ENCODE assay signal across 8 cellular contexts in genomic region chr1:212285685-212286436, GRCh38. TPM values are rescaled to one million over a fixed set of nuclear protein-coding genes. Genes with fewer than 3 reads are reported as not detected.
DNase-seq lines count a peak whose midpoint lies in the region; ATAC-seq and TF ChIP-seq lines count a peak whose summit lies in the region.

No MANE protein-coding gene starts in this region.

- H3K4me1 ChIP-seq in ectodermal cell (ENCODE audit: control insufficient read depth, insufficient read depth, low read length) = no peaks in the 10 kb centered on the region

- DNase-seq in NCI-H2227 (lab: John Stamatoyannopoulos, UW; ENCODE audit: unreplicated experiment) (peak; percentile 73), mesenteric fat pad (ENCODE audit: low spot score) (peak; percentile 91)
- peak; percentile 66 to 71 for DNase-seq in activated CD4-positive, alpha-beta T cell treated with anti-CD3 and anti-CD28 coated beads, Interleukin-2, amount 50 U/mL, for 48 hours
- peak; percentile 38 to 48 for DNase-seq in stimulated activated CD8-positive, alpha-beta memory T cell treated with anti-CD3 and anti-CD28 coated beads, Interleukin-2, amount 100 ng/mL, for 1 hour (ENCODE audit: low read depth in 2 of 2)

- H3K4me3 ChIP-seq in ectodermal cell (ENCODE audit: insufficient read depth, low read depth, low read length) = peak overlapping the region; percentile 89

- 0% methylated on average over 83 of the region's 83 CpGs for WGBS in ectodermal cell, 2 experiments

- no peaks in the 10 kb centered on the region for H3K9me3 ChIP-seq in ectodermal cell (ENCODE audit: control insufficient read depth, low read length)

- peak; percentile 72 for TF ChIP-seq POLR2A in GM18505 (IDR thresholded peaks at IDR 0.05; ENCODE audit: borderline replicate concordance, extremely low read depth, insufficient read depth, insufficient read length)

- 0 out of 2 replicates have a peak, but pooled peaks have one; percentile 8 for TF ChIP-seq CTCF in 22Rv1 (IDR thresholded peaks at IDR 0.05)

- H3K27ac ChIP-seq in 22Rv1 (peak overlapping the region; percentile 83), ectodermal cell (ENCODE audit: insufficient read depth, low read depth, low read length, poor library complexity, severe bottlenecking) (peak overlapping the region; percentile 74)

- H3K27me3 ChIP-seq in ectodermal cell (ENCODE audit: control insufficient read depth, insufficient read depth, low read length, poor library complexity, severe bottlenecking) = peaks cover 4% of the 10 kb centered on the region

- H3K36me3 ChIP-seq in ectodermal cell (ENCODE audit: control insufficient read depth, insufficient read depth, low read length) = no peaks in the 10 kb centered on the region

- ATAC-seq in GM18505 (IDR thresholded peaks at IDR 0.05; ENCODE audit: unreplicated experiment) (peak; percentile 15), HG02973 (IDR thresholded peaks at IDR 0.05; ENCODE audit: unreplicated experiment) (peak; percentile 15)

RNA-seq across cellular contexts. Expression of gene PPP2R5A, which starts 0.7 kb away (rescaled TPM):
- 15.0 TPM for polyA plus RNA-seq in ectodermal cell (2013, experiment 1 of 4)
- 12.4 TPM for polyA plus RNA-seq in ectodermal cell (2013, experiment 2 of 4)
- polyA plus RNA-seq in ectodermal cell (2013, experiment 3 of 4) = 10.7 TPM
- polyA plus RNA-seq in ectodermal cell (2013, experiment 4 of 4) = 12.4 TPM
- total RNA-seq in mesenteric fat pad = 59.7 TPM

Comparison
In these comparisons a context has a peak if more than half of its experiments do, and no peak if none do; other contexts are left out.
1. Peak in every context shown above with its lines: DNase-seq, ATAC-seq, H3K4me3 ChIP-seq and H3K27ac ChIP-seq.